ENCODE assay signal across 8 cellular contexts in the genomic region with DNA sequence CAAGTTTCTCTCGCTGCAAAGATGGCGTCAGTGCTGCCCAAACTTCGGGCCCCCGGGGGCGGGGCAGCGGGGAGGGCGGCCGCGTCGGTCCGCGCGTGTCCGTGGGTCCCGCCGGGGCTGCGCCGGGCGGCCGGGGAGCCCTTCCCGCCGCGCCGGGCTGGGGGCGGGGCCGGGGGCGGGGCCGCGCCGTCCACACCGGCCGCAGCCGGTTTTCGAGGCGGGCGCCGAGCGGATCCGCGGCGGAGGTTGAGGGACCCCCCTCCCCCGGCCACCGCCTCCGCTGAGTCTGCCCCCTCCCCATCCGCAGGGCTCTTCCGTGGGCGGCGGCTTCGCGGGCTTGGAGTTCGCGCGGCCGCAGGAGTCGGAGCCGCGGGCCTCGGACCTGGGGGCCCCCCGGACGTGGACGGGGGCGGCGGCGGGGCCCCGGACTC. TPM values are rescaled to one million over a fixed set of nuclear protein-coding genes. Genes with fewer than 3 reads are reported as not detected.
A peak's percentile ranks its signal among the peaks of the same experiment; 100 is the strongest.
DNase-seq lines count a peak whose midpoint lies in the region; ATAC-seq and TF ChIP-seq lines count a peak whose summit lies in the region.

No MANE protein-coding gene starts in this region.

- peak overlapping the region; percentile 70 for H3K4me2 ChIP-seq in GM23248 (ENCODE audit: unreplicated experiment)
- peak overlapping the region; percentile 84 for H3K4me2 ChIP-seq in OCI-LY3 (ENCODE audit: low read length)

- H3K9me3 ChIP-seq in GM23248 (ENCODE audit: low read depth) (no peaks in the 10 kb centered on the region), OCI-LY3 (ENCODE audit: insufficient read depth, low read length) (no peaks in the 10 kb centered on the region), ascending aorta (no peaks in the 10 kb centered on the region), right cardiac atrium (ENCODE audit: control insufficient read depth, low read length) (no peaks in the 10 kb centered on the region), gastrocnemius medialis (no peaks in the 10 kb centered on the region)

- H4K20me1 ChIP-seq in GM23248 (ENCODE audit: insufficient read depth) (no peaks in the 10 kb centered on the region), OCI-LY3 (ENCODE audit: insufficient read depth, low read length) (no peaks in the 10 kb centered on the region)

- H2AFZ ChIP-seq in GM23248, result peak overlapping the region; percentile 36
- H2AFZ ChIP-seq in OCI-LY3 (ENCODE audit: low read depth, low read length), result no peak overlapping the region

- H3K4me1 ChIP-seq in GM23248 (ENCODE audit: insufficient read depth) (peaks cover 7% of the 10 kb centered on the region; the same call in 1 of the 2 replicates), OCI-LY3 (ENCODE audit: low read length) (peaks cover 36% of the 10 kb centered on the region), ascending aorta (peaks cover 17 to 21% of the 10 kb centered on the region in 2 donors), right cardiac atrium (ENCODE audit: control insufficient read depth, insufficient read depth, low read length) (peaks cover 5% of the 10 kb centered on the region), gastrocnemius medialis (peaks cover 17 to 32% of the 10 kb centered on the region in 2 donors)

- peak overlapping the region; percentile 68 for H3K4me3 ChIP-seq in GM23248
- peak overlapping the region; percentile 89 for H3K4me3 ChIP-seq in OCI-LY3 (ENCODE audit: low read length)
- H3K4me3 ChIP-seq in ascending aorta, result peak overlapping the region; percentile 81 to 85
- peak overlapping the region; percentile 87 for H3K4me3 ChIP-seq in right cardiac atrium (ENCODE audit: low read length)
- peak overlapping the region; percentile 58 to 74 (median 66) for H3K4me3 ChIP-seq in gastrocnemius medialis

- intact Hi-C loops in ascending aorta (cut with DNase I), result loop anchor here (1.0 to 5.0 kb wide), 3 partner anchors 92 to 219 kb away; partner anchors contain the start of genes PPDPF and ZBTB46
- intact Hi-C loops in right cardiac atrium (cut with DNase I), result no loop called here
- intact Hi-C loops in gastrocnemius medialis (cut with DNase I; ENCODE audit: low total_unique reads), result loop anchor here (1.0 to 2.0 kb wide), 3 partner anchors 33 to 125 kb away; partner anchors contain the start of genes ARFRP1, GMEB2 and TPD52L2

- H3K9me2 ChIP-seq in GM23248 (ENCODE audit: insufficient read depth), result no peaks in the 10 kb centered on the region

- TF ChIP-seq POLR2A in gastrocnemius medialis (IDR thresholded peaks at IDR 0.05), result no peak

- H3K27me3 ChIP-seq in GM23248 (replicated peaks; ENCODE audit: insufficient read depth) (no peaks in the 10 kb centered on the region), OCI-LY3 (ENCODE audit: low read depth, low read length) (no peaks in the 10 kb centered on the region), ascending aorta (no peaks in the 10 kb centered on the region), right cardiac atrium (ENCODE audit: control insufficient read depth, insufficient read depth) (no peaks in the 10 kb centered on the region), gastrocnemius medialis (no peaks in the 10 kb centered on the region)

- DNase-seq in GM23248 (peak; percentile 66), ascending aorta (ENCODE audit: low spot score in 2 of 2) (peak in 1 of 2 donors; percentile 74), right cardiac atrium (peak; percentile 64 to 88 (median 86)), gastrocnemius medialis (peak in 1 of 2 donors; percentile 32), NCI-H2107 (lab: John Stamatoyannopoulos, UW) (no peak), NCI-H446 treated with DMSO at 0.1 percent for 48 hours (lab: John Stamatoyannopoulos, UW) (no peak)

- 0 out of 2 replicates have a peak, but pooled peaks cover 8% of the 10 kb centered on the region for H3K36me3 ChIP-seq in GM23248 (ENCODE audit: low read depth)
- peaks cover 17% of the 10 kb centered on the region for H3K36me3 ChIP-seq in OCI-LY3 (replicated peaks; ENCODE audit: low read depth, low read length)
- peaks cover 28 to 41% of the 10 kb centered on the region in 2 donors for H3K36me3 ChIP-seq in ascending aorta
- peaks cover 0 to 23% of the 10 kb centered on the region in 2 donors for H3K36me3 ChIP-seq in gastrocnemius medialis

- ATAC-seq in right cardiac atrium (peak; percentile 0), gastrocnemius medialis (peak; percentile 19 to 45)

- H3K9ac ChIP-seq in GM23248 (peak overlapping the region; percentile 78), OCI-LY3 (ENCODE audit: low read length) (peak overlapping the region; percentile 70)

- WGBS in GM23248 (ENCODE audit: low coverage in 1 of 2, low lambda C conversion rate in 2 of 2, missing lambda C conversion rate in 2 of 2), 2 experiments, result 0 to 2% methylated on average over 12 to 29 of the region's 65 CpGs
- under 1% methylated on average over 63 of the region's 65 CpGs for WGBS in right cardiac atrium

- H3K79me2 ChIP-seq in GM23248 (ENCODE audit: insufficient read depth), result no peaks in the 10 kb centered on the region
- no peaks in the 10 kb centered on the region for H3K79me2 ChIP-seq in OCI-LY3 (ENCODE audit: low read length)

- TF ChIP-seq CTCF in C4-2B (conservative IDR thresholded peaks at IDR 0.05) (no peak), OCI-LY3 (IDR thresholded peaks at IDR 0.05; ENCODE audit: low read depth, low read length) (no peak), ascending aorta (IDR thresholded peaks at IDR 0.05) (no peak), gastrocnemius medialis (IDR thresholded peaks at IDR 0.05 in 4 of 5, conservative IDR thresholded peaks at IDR 0.05 in 1 of 5) (no peak)

- peaks cover 12% of the 10 kb centered on the region; the same call in 1 of the 2 replicates for H3F3A ChIP-seq in GM23248 (ENCODE audit: insufficient read depth)

- H3K27ac ChIP-seq in C4-2B (peak overlapping the region; percentile 96), GM23248 (peak overlapping the region; percentile 61), OCI-LY3 (ENCODE audit: low read length) (peak overlapping the region; percentile 20), ascending aorta (peak overlapping the region; percentile 84 to 87), right cardiac atrium (ENCODE audit: low read length) (peak overlapping the region; percentile 83), gastrocnemius medialis (peak overlapping the region; percentile 90 to 95 (median 94))

- in situ Hi-C loops in GM23248 (cut with MboI) (no loop called here), gastrocnemius medialis (cut with MboI; ENCODE audit: low sequenced_read_pairs in 4 of 4) (no loop called here)

RNA-seq across cellular contexts. Expression of gene SLC2A4RG, which starts 0.5 kb away (rescaled TPM):
- 63.9 and 64.9 TPM in 2 replicates for total RNA-seq in GM23248 (2014; rRNA removed; shearing (Covaris generic))
- polyA plus RNA-seq in GM23248 (2016; fragmentation: Nextera tagmentation; extraction: Ambion mirVana) (21.3 and 22.7 TPM in 2 replicates), right cardiac atrium (39.2 TPM)
- total RNA-seq in ascending aorta (114 TPM), right cardiac atrium (10 to 100 TPM; 42.7 to 69.1 (median 50.1) TPM), gastrocnemius medialis (10 to 100 TPM; 26.0 to 58.7 (median 39.1) TPM)

RNA-seq across cellular contexts. Expression of gene LIME1, which starts 3.6 kb away (rescaled TPM):
- 14.1 and 32.0 TPM in 2 replicates for total RNA-seq in GM23248 (2014; rRNA removed; shearing (Covaris generic))
- polyA plus RNA-seq in GM23248 (2016; fragmentation: Nextera tagmentation; extraction: Ambion mirVana) (2.4 and 3.7 TPM in 2 replicates), right cardiac atrium (2.7 TPM)
- total RNA-seq in ascending aorta (7.3 TPM), right cardiac atrium (1 to 10 TPM; 2.1 to 2.9 (median 2.7) TPM), gastrocnemius medialis (1 to 10 TPM; 2.0 to 6.3 (median 4.1) TPM)

RNA-seq across cellular contexts. Expression of gene ZGPAT, which starts 32.2 kb away (rescaled TPM):
- 26.2 and 28.5 TPM in 2 replicates for total RNA-seq in GM23248 (2014; rRNA removed; shearing (Covaris generic))
- polyA plus RNA-seq in GM23248 (2016; fragmentation: Nextera tagmentation; extraction: Ambion mirVana) (19.9 and 22.7 TPM in 2 replicates), right cardiac atrium (29.5 TPM)
- total RNA-seq in ascending aorta (42.4 TPM), right cardiac atrium (10 to 100 TPM; 14.5 to 19.6 (median 16.8) TPM), gastrocnemius medialis (10 to 100 TPM; 13.4 to 20.8 (median 15.5) TPM)

RNA-seq across cellular contexts. Expression of gene ARFRP1, which starts 32.3 kb away (rescaled TPM):
- total RNA-seq in GM23248 (2014; rRNA removed; shearing (Covaris generic)), result 61.4 and 65.9 TPM in 2 replicates
- polyA plus RNA-seq in GM23248 (2016; fragmentation: Nextera tagmentation; extraction: Ambion mirVana) (57.6 and 60.8 TPM in 2 replicates), right cardiac atrium (38.7 TPM)
- total RNA-seq in ascending aorta (50.8 TPM), right cardiac atrium (10 to 100 TPM; 40.1 to 49.7 (median 44.3) TPM), gastrocnemius medialis (10 to 100 TPM; 26.9 to 35.1 (median 27.8) TPM)

RNA-seq across cellular contexts. Expression of gene TNFRSF6B, which starts 43.6 kb away (rescaled TPM):
- total RNA-seq in GM23248 (2014; rRNA removed; shearing (Covaris generic)), result 36.9 and 39.9 TPM in 2 replicates
- 17.4 and 17.5 TPM in 2 replicates for polyA plus RNA-seq in GM23248 (2016; fragmentation: Nextera tagmentation; extraction: Ambion mirVana)
- total RNA-seq in ascending aorta, result 119 TPM
- total RNA-seq in right cardiac atrium, result 1 to 10 TPM in 2 of 4 donors, under 1 TPM in 1, not detected in 1; 0.23 to 1.4 (median 1.1) TPM
- polyA plus RNA-seq in right cardiac atrium, result 2.7 TPM
- total RNA-seq in gastrocnemius medialis, result 1 to 10 TPM; 1.2 to 4.8 (median 3.1) TPM

Comparison
In these comparisons a context has a peak if more than half of its experiments do, and no peak if none do; other contexts are left out.
1. H3K27ac ChIP-seq: peak in every context shown above with its lines; median percentile 96 in C4-2B; 94 in gastrocnemius medialis; 86 in ascending aorta; 83 in right cardiac atrium; 61 in GM23248; 20 in OCI-LY3.
2. DNase-seq: peak in GM23248 (single experiment) and right cardiac atrium (3 of 3); none in NCI-H2107 (single experiment) and NCI-H446 treated with DMSO at 0.1 percent for 48 hours (single experiment).
3. intact Hi-C loops: an anchor here in ascending aorta (1.0 to 5.0 kb wide) and gastrocnemius medialis (1.0 to 2.0 kb wide); none called in right cardiac atrium.
4. Peak in every context shown above with its lines, with median percentiles within 50 percentile points of each other: H3K4me3 ChIP-seq.